In the genomic region with DNA sequence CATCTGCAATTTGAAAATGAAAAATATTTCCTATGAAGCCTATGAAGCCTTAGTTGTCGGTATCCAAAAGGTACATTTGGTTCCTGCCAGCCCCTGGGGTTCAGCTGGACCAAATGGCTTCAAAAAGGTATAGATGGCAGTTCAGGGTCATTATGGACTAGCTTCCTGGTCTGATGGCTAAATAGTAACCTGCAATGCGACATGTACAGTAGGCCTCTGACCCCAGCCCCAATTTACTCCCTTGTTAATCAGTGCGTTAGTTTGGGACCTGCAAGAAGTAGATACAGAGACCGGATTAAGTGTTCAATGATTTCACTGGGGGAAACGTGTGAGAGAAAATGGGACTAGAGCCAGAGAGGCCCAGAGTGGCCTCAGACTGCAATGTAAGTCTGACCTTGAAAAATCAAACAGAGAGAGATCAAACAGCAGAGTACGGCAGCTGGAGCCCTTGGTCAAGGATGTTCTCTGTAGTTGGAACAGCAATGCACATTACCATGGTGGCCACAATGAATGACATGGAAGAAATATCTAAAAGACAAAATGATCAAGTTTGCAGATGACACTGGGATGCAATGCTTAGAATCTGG, we compare ENCODE assay signal across 1 cellular context.
TF ChIP-seq lines count a peak whose summit lies in the region.

No MANE protein-coding gene starts in this region.

TF ChIP-seq in HepG2, 621 proteins besides CTCF, POLR2A, EP300 and RAD21 (continued from another document and continues in another):
- TF ChIP-seq, protein P1, sequence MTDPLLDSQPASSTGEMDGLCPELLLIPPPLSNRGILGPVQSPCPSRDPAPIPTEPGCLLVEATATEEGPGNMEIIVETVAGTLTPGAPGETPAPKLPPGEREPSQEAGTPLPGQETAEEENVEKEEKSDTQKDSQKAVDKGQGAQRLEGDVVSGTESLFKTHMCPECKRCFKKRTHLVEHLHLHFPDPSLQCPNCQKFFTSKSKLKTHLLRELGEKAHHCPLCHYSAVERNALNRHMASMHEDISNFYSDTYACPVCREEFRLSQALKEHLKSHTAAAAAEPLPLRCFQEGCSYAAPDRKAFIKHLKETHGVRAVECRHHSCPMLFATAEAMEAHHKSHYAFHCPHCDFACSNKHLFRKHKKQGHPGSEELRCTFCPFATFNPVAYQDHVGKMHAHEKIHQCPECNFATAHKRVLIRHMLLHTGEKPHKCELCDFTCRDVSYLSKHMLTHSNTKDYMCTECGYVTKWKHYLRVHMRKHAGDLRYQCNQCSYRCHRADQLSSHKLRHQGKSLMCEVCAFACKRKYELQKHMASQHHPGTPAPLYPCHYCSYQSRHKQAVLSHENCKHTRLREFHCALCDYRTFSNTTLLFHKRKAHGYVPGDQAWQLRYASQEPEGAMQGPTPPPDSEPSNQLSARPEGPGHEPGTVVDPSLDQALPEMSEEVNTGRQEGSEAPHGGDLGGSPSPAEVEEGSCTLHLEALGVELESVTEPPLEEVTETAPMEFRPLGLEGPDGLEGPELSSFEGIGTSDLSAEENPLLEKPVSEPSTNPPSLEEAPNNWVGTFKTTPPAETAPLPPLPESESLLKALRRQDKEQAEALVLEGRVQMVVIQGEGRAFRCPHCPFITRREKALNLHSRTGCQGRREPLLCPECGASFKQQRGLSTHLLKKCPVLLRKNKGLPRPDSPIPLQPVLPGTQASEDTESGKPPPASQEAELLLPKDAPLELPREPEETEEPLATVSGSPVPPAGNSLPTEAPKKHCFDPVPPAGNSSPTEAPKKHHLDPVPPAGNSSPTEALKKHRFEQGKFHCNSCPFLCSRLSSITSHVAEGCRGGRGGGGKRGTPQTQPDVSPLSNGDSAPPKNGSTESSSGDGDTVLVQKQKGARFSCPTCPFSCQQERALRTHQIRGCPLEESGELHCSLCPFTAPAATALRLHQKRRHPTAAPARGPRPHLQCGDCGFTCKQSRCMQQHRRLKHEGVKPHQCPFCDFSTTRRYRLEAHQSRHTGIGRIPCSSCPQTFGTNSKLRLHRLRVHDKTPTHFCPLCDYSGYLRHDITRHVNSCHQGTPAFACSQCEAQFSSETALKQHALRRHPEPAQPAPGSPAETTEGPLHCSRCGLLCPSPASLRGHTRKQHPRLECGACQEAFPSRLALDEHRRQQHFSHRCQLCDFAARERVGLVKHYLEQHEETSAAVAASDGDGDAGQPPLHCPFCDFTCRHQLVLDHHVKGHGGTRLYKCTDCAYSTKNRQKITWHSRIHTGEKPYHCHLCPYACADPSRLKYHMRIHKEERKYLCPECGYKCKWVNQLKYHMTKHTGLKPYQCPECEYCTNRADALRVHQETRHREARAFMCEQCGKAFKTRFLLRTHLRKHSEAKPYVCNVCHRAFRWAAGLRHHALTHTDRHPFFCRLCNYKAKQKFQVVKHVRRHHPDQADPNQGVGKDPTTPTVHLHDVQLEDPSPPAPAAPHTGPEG (CRISPR knock-in tag; IDR thresholded peaks at IDR 0.05), result no peak
- TF ChIP-seq YEATS2 (CRISPR knock-in tag; IDR thresholded peaks at IDR 0.05; ENCODE audit: borderline replicate concordance) (no peak), ARID2 (CRISPR knock-in tag; IDR thresholded peaks at IDR 0.05; ENCODE audit: borderline replicate concordance) (no peak), ARNT2 (CRISPR knock-in tag; IDR thresholded peaks at IDR 0.05; ENCODE audit: low read depth) (no peak), ZBTB20 (CRISPR knock-in tag; IDR thresholded peaks at IDR 0.05; ENCODE audit: borderline replicate concordance, low read depth) (peak; percentile 45; the same call in 1 of the 2 replicates), ZNF674 (CRISPR knock-in tag; IDR thresholded peaks at IDR 0.05; ENCODE audit: low read depth) (no peak), SYNCRIP (IDR thresholded peaks at IDR 0.05; ENCODE audit: insufficient read depth, low read depth, low read length) (no peak), ZNF432 (CRISPR knock-in tag; IDR thresholded peaks at IDR 0.05; ENCODE audit: borderline replicate concordance) (no peak), ZNF256 (CRISPR knock-in tag; conservative IDR thresholded peaks at IDR 0.05) (no peak), ZNF790 (CRISPR knock-in tag; IDR thresholded peaks at IDR 0.05; ENCODE audit: borderline replicate concordance) (no peak), PITX1 (CRISPR knock-in tag; IDR thresholded peaks at IDR 0.05) (peak; percentile 75; the same call in 1 of the 2 replicates), FOXA1 (IDR thresholded peaks at IDR 0.05) (no peak), FOXA1 (CRISPR knock-in tag; IDR thresholded peaks at IDR 0.05) (peak; percentile 29; the same call in 1 of the 2 replicates), HHEX (CRISPR knock-in tag; IDR thresholded peaks at IDR 0.05) (0 out of 2 replicates have a peak, but pooled peaks have one; percentile 49), ZNF75D (CRISPR knock-in tag; IDR thresholded peaks at IDR 0.05; ENCODE audit: borderline replicate concordance) (no peak), NAIF1 (CRISPR knock-in tag; IDR thresholded peaks at IDR 0.05; ENCODE audit: borderline replicate concordance) (no peak), MED1 (CRISPR knock-in tag; IDR thresholded peaks at IDR 0.05) (peak; percentile 87), ZNF317 (CRISPR knock-in tag; IDR thresholded peaks at IDR 0.05) (no peak), SNAPC2 (CRISPR knock-in tag; IDR thresholded peaks at IDR 0.05) (no peak), BCL6 (CRISPR knock-in tag; IDR thresholded peaks at IDR 0.05) (peak; percentile 76), ZNF343 (CRISPR knock-in tag; IDR thresholded peaks at IDR 0.05) (no peak), NFIC (IDR thresholded peaks at IDR 0.05; ENCODE audit: low read length) (peak; percentile 66; the same call in 1 of the 2 replicates), DMAP1 (CRISPR knock-in tag; IDR thresholded peaks at IDR 0.05) (no peak)
- TF ChIP-seq, protein P2, sequence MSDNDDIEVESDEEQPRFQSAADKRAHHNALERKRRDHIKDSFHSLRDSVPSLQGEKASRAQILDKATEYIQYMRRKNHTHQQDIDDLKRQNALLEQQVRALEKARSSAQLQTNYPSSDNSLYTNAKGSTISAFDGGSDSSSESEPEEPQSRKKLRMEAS (IDR thresholded peaks at IDR 0.05), result peak; percentile 42; the same call in 1 of the 2 replicates
- TF ChIP-seq, protein P3, sequence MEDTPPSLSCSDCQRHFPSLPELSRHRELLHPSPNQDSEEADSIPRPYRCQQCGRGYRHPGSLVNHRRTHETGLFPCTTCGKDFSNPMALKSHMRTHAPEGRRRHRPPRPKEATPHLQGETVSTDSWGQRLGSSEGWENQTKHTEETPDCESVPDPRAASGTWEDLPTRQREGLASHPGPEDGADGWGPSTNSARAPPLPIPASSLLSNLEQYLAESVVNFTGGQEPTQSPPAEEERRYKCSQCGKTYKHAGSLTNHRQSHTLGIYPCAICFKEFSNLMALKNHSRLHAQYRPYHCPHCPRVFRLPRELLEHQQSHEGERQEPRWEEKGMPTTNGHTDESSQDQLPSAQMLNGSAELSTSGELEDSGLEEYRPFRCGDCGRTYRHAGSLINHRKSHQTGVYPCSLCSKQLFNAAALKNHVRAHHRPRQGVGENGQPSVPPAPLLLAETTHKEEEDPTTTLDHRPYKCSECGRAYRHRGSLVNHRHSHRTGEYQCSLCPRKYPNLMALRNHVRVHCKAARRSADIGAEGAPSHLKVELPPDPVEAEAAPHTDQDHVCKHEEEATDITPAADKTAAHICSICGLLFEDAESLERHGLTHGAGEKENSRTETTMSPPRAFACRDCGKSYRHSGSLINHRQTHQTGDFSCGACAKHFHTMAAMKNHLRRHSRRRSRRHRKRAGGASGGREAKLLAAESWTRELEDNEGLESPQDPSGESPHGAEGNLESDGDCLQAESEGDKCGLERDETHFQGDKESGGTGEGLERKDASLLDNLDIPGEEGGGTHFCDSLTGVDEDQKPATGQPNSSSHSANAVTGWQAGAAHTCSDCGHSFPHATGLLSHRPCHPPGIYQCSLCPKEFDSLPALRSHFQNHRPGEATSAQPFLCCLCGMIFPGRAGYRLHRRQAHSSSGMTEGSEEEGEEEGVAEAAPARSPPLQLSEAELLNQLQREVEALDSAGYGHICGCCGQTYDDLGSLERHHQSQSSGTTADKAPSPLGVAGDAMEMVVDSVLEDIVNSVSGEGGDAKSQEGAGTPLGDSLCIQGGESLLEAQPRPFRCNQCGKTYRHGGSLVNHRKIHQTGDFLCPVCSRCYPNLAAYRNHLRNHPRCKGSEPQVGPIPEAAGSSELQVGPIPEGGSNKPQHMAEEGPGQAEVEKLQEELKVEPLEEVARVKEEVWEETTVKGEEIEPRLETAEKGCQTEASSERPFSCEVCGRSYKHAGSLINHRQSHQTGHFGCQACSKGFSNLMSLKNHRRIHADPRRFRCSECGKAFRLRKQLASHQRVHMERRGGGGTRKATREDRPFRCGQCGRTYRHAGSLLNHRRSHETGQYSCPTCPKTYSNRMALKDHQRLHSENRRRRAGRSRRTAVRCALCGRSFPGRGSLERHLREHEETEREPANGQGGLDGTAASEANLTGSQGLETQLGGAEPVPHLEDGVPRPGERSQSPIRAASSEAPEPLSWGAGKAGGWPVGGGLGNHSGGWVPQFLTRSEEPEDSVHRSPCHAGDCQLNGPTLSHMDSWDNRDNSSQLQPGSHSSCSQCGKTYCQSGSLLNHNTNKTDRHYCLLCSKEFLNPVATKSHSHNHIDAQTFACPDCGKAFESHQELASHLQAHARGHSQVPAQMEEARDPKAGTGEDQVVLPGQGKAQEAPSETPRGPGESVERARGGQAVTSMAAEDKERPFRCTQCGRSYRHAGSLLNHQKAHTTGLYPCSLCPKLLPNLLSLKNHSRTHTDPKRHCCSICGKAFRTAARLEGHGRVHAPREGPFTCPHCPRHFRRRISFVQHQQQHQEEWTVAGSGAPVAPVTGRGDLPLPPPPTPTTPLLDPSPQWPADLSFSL (CRISPR knock-in tag; IDR thresholded peaks at IDR 0.05), result no peak
- TF ChIP-seq, protein P4, sequence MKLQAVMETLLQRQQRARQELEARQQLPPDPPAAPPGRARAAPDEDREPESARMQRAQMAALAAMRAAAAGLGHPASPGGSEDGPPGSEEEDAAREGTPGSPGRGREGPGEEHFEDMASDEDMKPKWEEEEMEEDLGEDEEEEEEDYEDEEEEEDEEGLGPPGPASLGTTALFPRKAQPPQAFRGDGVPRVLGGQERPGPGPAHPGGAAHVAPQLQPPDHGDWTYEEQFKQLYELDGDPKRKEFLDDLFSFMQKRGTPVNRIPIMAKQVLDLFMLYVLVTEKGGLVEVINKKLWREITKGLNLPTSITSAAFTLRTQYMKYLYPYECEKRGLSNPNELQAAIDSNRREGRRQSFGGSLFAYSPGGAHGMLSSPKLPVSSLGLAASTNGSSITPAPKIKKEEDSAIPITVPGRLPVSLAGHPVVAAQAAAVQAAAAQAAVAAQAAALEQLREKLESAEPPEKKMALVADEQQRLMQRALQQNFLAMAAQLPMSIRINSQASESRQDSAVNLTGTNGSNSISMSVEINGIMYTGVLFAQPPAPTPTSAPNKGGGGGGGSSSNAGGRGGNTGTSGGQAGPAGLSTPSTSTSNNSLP (IDR thresholded peaks at IDR 0.05; ENCODE audit: low read depth, low read length), result no peak
- TF ChIP-seq, protein P5, sequence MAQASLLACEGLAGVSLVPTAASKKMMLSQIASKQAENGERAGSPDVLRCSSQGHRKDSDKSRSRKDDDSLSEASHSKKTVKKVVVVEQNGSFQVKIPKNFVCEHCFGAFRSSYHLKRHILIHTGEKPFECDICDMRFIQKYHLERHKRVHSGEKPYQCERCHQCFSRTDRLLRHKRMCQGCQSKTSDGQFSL (CRISPR knock-in tag; IDR thresholded peaks at IDR 0.05), result no peak
- TF ChIP-seq, protein P6, sequence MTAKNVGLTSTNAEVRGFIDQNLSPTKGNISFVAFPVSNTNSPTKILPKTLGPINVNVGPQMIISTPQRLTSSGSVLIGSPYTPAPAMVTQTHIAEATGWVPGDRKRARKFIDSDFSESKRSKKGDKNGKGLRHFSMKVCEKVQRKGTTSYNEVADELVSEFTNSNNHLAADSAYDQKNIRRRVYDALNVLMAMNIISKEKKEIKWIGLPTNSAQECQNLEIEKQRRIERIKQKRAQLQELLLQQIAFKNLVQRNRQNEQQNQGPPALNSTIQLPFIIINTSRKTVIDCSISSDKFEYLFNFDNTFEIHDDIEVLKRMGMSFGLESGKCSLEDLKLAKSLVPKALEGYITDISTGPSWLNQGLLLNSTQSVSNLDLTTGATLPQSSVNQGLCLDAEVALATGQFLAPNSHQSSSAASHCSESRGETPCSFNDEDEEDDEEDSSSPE (CRISPR knock-in tag; IDR thresholded peaks at IDR 0.05), result no peak
- TF ChIP-seq, protein P7, sequence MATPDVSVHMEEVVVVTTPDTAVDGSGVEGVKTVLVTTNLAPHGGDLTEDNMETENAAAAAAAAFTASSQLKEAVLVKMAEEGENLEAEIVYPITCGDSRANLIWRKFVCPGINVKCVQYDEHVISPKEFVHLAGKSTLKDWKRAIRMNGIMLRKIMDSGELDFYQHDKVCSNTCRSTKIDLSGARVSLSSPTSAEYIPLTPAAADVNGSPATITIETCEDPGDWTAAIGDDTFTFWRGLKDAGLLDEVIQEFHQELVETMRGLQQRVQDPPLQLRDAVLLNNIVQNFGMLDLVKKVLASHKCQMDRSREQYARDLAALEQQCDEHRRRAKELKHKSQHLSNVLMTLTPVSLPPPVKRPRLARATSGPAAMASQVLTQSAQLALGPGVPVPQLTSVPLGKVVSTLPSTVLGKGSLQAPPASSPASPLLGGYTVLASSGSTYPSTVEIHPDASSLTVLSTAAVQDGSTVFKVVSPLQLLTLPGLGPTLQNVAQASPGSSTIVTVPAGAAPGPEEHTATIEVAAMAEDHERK (CRISPR knock-in tag; IDR thresholded peaks at IDR 0.05; ENCODE audit: low read depth), result no peak
- TF ChIP-seq, protein P8, sequence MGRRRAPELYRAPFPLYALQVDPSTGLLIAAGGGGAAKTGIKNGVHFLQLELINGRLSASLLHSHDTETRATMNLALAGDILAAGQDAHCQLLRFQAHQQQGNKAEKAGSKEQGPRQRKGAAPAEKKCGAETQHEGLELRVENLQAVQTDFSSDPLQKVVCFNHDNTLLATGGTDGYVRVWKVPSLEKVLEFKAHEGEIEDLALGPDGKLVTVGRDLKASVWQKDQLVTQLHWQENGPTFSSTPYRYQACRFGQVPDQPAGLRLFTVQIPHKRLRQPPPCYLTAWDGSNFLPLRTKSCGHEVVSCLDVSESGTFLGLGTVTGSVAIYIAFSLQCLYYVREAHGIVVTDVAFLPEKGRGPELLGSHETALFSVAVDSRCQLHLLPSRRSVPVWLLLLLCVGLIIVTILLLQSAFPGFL (CRISPR knock-in tag; IDR thresholded peaks at IDR 0.05), result no peak
- TF ChIP-seq, protein P9, sequence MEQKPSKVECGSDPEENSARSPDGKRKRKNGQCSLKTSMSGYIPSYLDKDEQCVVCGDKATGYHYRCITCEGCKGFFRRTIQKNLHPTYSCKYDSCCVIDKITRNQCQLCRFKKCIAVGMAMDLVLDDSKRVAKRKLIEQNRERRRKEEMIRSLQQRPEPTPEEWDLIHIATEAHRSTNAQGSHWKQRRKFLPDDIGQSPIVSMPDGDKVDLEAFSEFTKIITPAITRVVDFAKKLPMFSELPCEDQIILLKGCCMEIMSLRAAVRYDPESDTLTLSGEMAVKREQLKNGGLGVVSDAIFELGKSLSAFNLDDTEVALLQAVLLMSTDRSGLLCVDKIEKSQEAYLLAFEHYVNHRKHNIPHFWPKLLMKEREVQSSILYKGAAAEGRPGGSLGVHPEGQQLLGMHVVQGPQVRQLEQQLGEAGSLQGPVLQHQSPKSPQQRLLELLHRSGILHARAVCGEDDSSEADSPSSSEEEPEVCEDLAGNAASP (CRISPR knock-in tag; IDR thresholded peaks at IDR 0.05; ENCODE audit: borderline replicate concordance), result peak; percentile 71; the same call in 1 of the 2 replicates
- TF ChIP-seq, protein P10, sequence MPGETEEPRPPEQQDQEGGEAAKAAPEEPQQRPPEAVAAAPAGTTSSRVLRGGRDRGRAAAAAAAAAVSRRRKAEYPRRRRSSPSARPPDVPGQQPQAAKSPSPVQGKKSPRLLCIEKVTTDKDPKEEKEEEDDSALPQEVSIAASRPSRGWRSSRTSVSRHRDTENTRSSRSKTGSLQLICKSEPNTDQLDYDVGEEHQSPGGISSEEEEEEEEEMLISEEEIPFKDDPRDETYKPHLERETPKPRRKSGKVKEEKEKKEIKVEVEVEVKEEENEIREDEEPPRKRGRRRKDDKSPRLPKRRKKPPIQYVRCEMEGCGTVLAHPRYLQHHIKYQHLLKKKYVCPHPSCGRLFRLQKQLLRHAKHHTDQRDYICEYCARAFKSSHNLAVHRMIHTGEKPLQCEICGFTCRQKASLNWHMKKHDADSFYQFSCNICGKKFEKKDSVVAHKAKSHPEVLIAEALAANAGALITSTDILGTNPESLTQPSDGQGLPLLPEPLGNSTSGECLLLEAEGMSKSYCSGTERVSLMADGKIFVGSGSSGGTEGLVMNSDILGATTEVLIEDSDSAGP (CRISPR knock-in tag; IDR thresholded peaks at IDR 0.05; ENCODE audit: borderline replicate concordance), result no peak
